In genomic region chr5:178081571-178082244, GRCh38 we compare ENCODE assay signal across 25 cellular contexts. TPM values are rescaled to one million over a fixed set of nuclear protein-coding genes. Genes with fewer than 3 reads are reported as not detected.
DNase-seq lines count a peak whose midpoint lies in the region; ATAC-seq, FAIRE-seq and TF ChIP-seq lines count a peak whose summit lies in the region.
"Had no signal": no experiment of that assay in that cellular context is flagged by ENCODE, and none has a peak within 500 bp of the region (broad histone marks: within the 10 kb centered on the region; RNA-seq: fewer than 3 reads in every experiment).

No MANE protein-coding gene starts in this region.

- H3K4me2 ChIP-seq in H9 (ENCODE audit: insufficient read depth, insufficient read length, low read length), result no peak overlapping the region
- H3K4me2 ChIP-seq in K562 (ENCODE audit: insufficient read depth, low read length), result peak overlapping the region; percentile 10
- no peak overlapping the region for H3K4me2 ChIP-seq in neuronal stem cell (ENCODE audit: insufficient read depth, low read length, poor library complexity, severe bottlenecking)
- no peak overlapping the region for H3K4me2 ChIP-seq in HepG2 (ENCODE audit: low read depth, low read length)
- H3K4me2 ChIP-seq: A549 had no signal

- H3K27ac Mint-ChIP-seq in CD4-positive, CD25-positive, alpha-beta regulatory T cell, result peak overlapping the region in 2 of 3 donors; percentile 63 to 71
- H3K27ac Mint-ChIP-seq in H9, result peak overlapping the region in 1 of 3 experiments; percentile 34; a peak in 1 of 7 replicates
- H3K27ac Mint-ChIP-seq: CD4-positive, alpha-beta T cell had no signal

- intact Hi-C loops in K562 (cut with micrococcal nuclease), result no loop called here
- intact Hi-C loops in mucosa of descending colon (cut with DNase I, micrococcal nuclease), result no loop called here
- intact Hi-C loops in HepG2 (cut with micrococcal nuclease; ENCODE audit: unreplicated experiment), result no loop called here

- H4K91ac ChIP-seq in H9 (ENCODE audit: insufficient read length, low read depth, low read length) (no peak overlapping the region), neuronal stem cell (ENCODE audit: low read depth, low read length, poor library complexity) (no peak overlapping the region)

- FAIRE-seq in K562 (lab: Jason Lieb, UNC), result peak; percentile 35
- no peak for FAIRE-seq in HepG2 (lab: Jason Lieb, UNC)
- FAIRE-seq: A549, GM12878 had no signal

- H4K20me1 ChIP-seq in H9 (ENCODE audit: control insufficient read depth, insufficient read depth, insufficient read length) (no peaks in the 10 kb centered on the region), K562 (replicated peaks; ENCODE audit: control insufficient read depth, insufficient read depth, low read length) (no peaks in the 10 kb centered on the region), HepG2 (ENCODE audit: insufficient read depth, low read length) (no peaks in the 10 kb centered on the region)

- TF ChIP-seq RAD21 in K562 (CRISPR knock-in tag; conservative IDR thresholded peaks at IDR 0.05 in 1 of 2, IDR thresholded peaks at IDR 0.05 in 1 of 2) (no peak), HepG2 (CRISPR knock-in tag; IDR thresholded peaks at IDR 0.05) (no peak)

- no peaks in the 10 kb centered on the region for H3K79me1 ChIP-seq in H9 (ENCODE audit: insufficient read depth, low read depth, low read length, poor library complexity, severe bottlenecking)
- no peaks in the 10 kb centered on the region for H3K79me1 ChIP-seq in neuronal stem cell (ENCODE audit: low read depth, low read length)

- no peak overlapping the region for H4K5ac ChIP-seq in H9 (ENCODE audit: insufficient read length, low read depth, low read length)

- H2BK12ac ChIP-seq in H9 (ENCODE audit: insufficient read length, low read depth, low read length) (no peak overlapping the region), neuronal stem cell (ENCODE audit: low read length) (no peak overlapping the region)

- H3K23me2 ChIP-seq in H9 (ENCODE audit: insufficient read length, low read depth, low read length, poor library complexity, severe bottlenecking), result no peaks in the 10 kb centered on the region

- H2BK120ac ChIP-seq in H9 (ENCODE audit: low read depth, low read length, poor library complexity, severe bottlenecking), result no peak overlapping the region
- H2BK120ac ChIP-seq in neuronal stem cell (ENCODE audit: low read depth, low read length), result no peak overlapping the region

- H3T11ph ChIP-seq in H9 (ENCODE audit: low read length), result no peak overlapping the region

- H3K14ac ChIP-seq in H9 (ENCODE audit: insufficient read depth, low read length) (no peak overlapping the region), neuronal stem cell (ENCODE audit: low read length) (no peak overlapping the region)

- H3K27me3 ChIP-seq in CD4-positive, CD25-positive, alpha-beta regulatory T cell (ENCODE audit: control insufficient read depth, insufficient read depth, low read length), result no peaks in the 10 kb centered on the region
- H3K27me3 ChIP-seq in H9 (ENCODE audit: insufficient read depth, low read length), result no peaks in the 10 kb centered on the region
- H3K27me3 ChIP-seq in K562 (ENCODE audit: control insufficient read depth in 2 of 2, insufficient read depth in 2 of 2, low read length in 2 of 2), result peaks cover 2 to 14% of the 10 kb centered on the region in 2 experiments; a peak in 2 of 5 replicates
- peaks cover 0 to 30% (median 0%) of the 10 kb centered on the region in 3 experiments for H3K27me3 ChIP-seq in neuronal stem cell (ENCODE audit: control insufficient read depth in 3 of 3, insufficient read depth in 3 of 3, low read depth in 1 of 3, low read length in 3 of 3)
- peaks cover 1 to 25% of the 10 kb centered on the region in 2 experiments; a peak in 3 of 5 replicates for H3K27me3 ChIP-seq in HepG2 (ENCODE audit: control insufficient read depth in 1 of 2, insufficient read depth in 2 of 2, low read length in 2 of 2)
- H3K27me3 ChIP-seq: BE2C, MG63, Peyer's patch had no signal

- H3K9me3 ChIP-seq in CD4-positive, CD25-positive, alpha-beta regulatory T cell (ENCODE audit: control insufficient read depth in 2 of 2, low read length in 2 of 2), result no peaks in the 10 kb centered on the region
- H3K9me3 ChIP-seq in H9 (ENCODE audit: control insufficient read depth, low read depth, low read length), result no peaks in the 10 kb centered on the region
- no peaks in the 10 kb centered on the region for H3K9me3 ChIP-seq in K562 (replicated peaks; ENCODE audit: control insufficient read depth, insufficient read depth, low read depth, low read length)
- H3K9me3 ChIP-seq in neuronal stem cell (replicated peaks in 1 of 2; ENCODE audit: control insufficient read depth in 2 of 2, insufficient read depth in 1 of 2, low read depth in 1 of 2, low read length in 2 of 2), result no peaks in the 10 kb centered on the region
- H3K9me3 ChIP-seq in mucosa of descending colon, result no peaks in the 10 kb centered on the region
- H3K9me3 ChIP-seq in HepG2 (ENCODE audit: low read length), result no peaks in the 10 kb centered on the region
- H3K9me3 ChIP-seq: A549, BE2C, Caco-2, MG63, Peyer's patch had no signal

- BruUV-seq in K562 (replicated peaks; lab: Mats Ljungman, UMichigan), result no TSS peak
- BruUV-seq in HepG2 (replicated peaks; lab: Mats Ljungman, UMichigan), result no TSS peak

- H3K4me1 ChIP-seq in CD4-positive, CD25-positive, alpha-beta regulatory T cell (ENCODE audit: control insufficient read depth, insufficient read depth, low read length, poor library complexity, severe bottlenecking), result no peaks in the 10 kb centered on the region
- H3K4me1 ChIP-seq in H9 (ENCODE audit: insufficient read depth, low read length) (no peaks in the 10 kb centered on the region; the same call in 1 of the 2 replicates), K562 (replicated peaks in 1 of 2; ENCODE audit: control insufficient read depth in 2 of 2, insufficient read depth in 2 of 2, low read length in 2 of 2) (peaks cover 15 to 16% of the 10 kb centered on the region in 2 experiments; a peak in 4 of 5 replicates), neuronal stem cell (ENCODE audit: control insufficient read depth in 2 of 2, insufficient read depth in 1 of 2, low read depth in 1 of 2, low read length in 2 of 2) (no peaks in the 10 kb centered on the region), mucosa of descending colon (ENCODE audit: low read depth) (no peaks in the 10 kb centered on the region), HepG2 (ENCODE audit: insufficient read depth, low read length) (no peaks in the 10 kb centered on the region)
- H3K4me1 ChIP-seq: A549, BE2C, Caco-2, Peyer's patch had no signal

- H2BK5ac ChIP-seq in H9 (ENCODE audit: insufficient read length, low read length) (no peak overlapping the region), neuronal stem cell (ENCODE audit: low read length) (no peak overlapping the region)

- no peak overlapping the region for H3K23ac ChIP-seq in H9 (ENCODE audit: insufficient read length, low read depth, low read length)
- H3K23ac ChIP-seq in neuronal stem cell (ENCODE audit: low read depth, low read length, poor library complexity), result peak overlapping the region; percentile 55

- no peak overlapping the region for H3K18ac ChIP-seq in H9 (ENCODE audit: insufficient read length, low read depth, low read length)
- no peak overlapping the region for H3K18ac ChIP-seq in neuronal stem cell (ENCODE audit: low read length)

- no peak overlapping the region for H2AK5ac ChIP-seq in H9 (ENCODE audit: insufficient read length, low read length)
- no peak overlapping the region for H2AK5ac ChIP-seq in neuronal stem cell (ENCODE audit: low read depth, low read length)

- H3K9me3 Mint-ChIP-seq in CD4-positive, CD25-positive, alpha-beta regulatory T cell, result no peaks in the 10 kb centered on the region
- no peaks in the 10 kb centered on the region for H3K9me3 Mint-ChIP-seq in H9
- H3K9me3 Mint-ChIP-seq: CD4-positive, alpha-beta T cell had no signal

- no peak overlapping the region for H2BK20ac ChIP-seq in H9 (ENCODE audit: low read depth, low read length, poor library complexity, severe bottlenecking)

- no peak for DNase-seq in CD4-positive, CD25-positive, alpha-beta regulatory T cell
- DNase-seq in H9 (peak; percentile 46), K562 (ENCODE audit: extremely low read depth in 1 of 4, low spot score in 3 of 4) (peak in 3 of 4 experiments; percentile 35 to 45 (median 37)), neuronal stem cell (ENCODE audit: low spot score) (no peak), mucosa of descending colon (no peak), HepG2 (ENCODE audit: low spot score) (no peak)
- DNase-seq in activated effector memory CD4-positive, alpha-beta T cell treated with Interleukin-2 at 50 U/mL for 16 hours, result no peak
- DNase-seq: BE2C; Caco-2; CD4-positive, alpha-beta T cell; DMS 273 treated with DMSO at 0.1 percent for 48 hours; DMS79 treated with DMSO at 0.1 percent for 48 hours; GM23248; Kasumi-1; MG63; NCI-H1436; NCI-H187 treated with DMSO at 0.1 percent for 48 hours; NCI-H2107; NCI-H510A treated with DMSO at 0.1 percent for 48 hours; NCI-H774; NK-92 treated with Interleukin-12 subunit alpha and Interleukin-12 subunit beta, amount 100 ng/mL, for 24 hours; Peyer's patch had no signal

- TF ChIP-seq EP300 in K562 (IDR thresholded peaks at IDR 0.05; ENCODE audit: low read length) (no peak), HepG2 (IDR thresholded peaks at IDR 0.05; ENCODE audit: low read depth in 2 of 2, low read length in 2 of 2) (no peak), HepG2 (CRISPR knock-in tag; IDR thresholded peaks at IDR 0.05; ENCODE audit: borderline replicate concordance) (no peak)

- no peak overlapping the region for H4K8ac ChIP-seq in H9 (replicated peaks; ENCODE audit: insufficient read length, low read depth, low read length)
- no peak overlapping the region for H4K8ac ChIP-seq in neuronal stem cell (ENCODE audit: low read depth, low read length)

- H3K9ac ChIP-seq in H9 (ENCODE audit: extremely low read depth, insufficient read length, low read length) (no peak overlapping the region), K562 (ENCODE audit: insufficient read depth in 1 of 2, low read depth in 2 of 2, low read length in 2 of 2) (peak overlapping the region in 1 of 2 experiments; percentile 65; a peak in 1 of 4 replicates), neuronal stem cell (ENCODE audit: low read depth, low read length, poor library complexity) (no peak overlapping the region), HepG2 (ENCODE audit: insufficient read depth, low read depth, low read length) (no peak overlapping the region)
- H3K9ac ChIP-seq: GM23248 had no signal

- H2AFZ ChIP-seq in H9 (ENCODE audit: low read length), result no peak overlapping the region
- H2AFZ ChIP-seq in K562 (ENCODE audit: low read depth, low read length), result peak overlapping the region; percentile 44; the same call in 1 of the 2 replicates
- no peak overlapping the region for H2AFZ ChIP-seq in neuronal stem cell (ENCODE audit: low read length)
- H2AFZ ChIP-seq in HepG2 (ENCODE audit: low read length), result no peak overlapping the region
- H2AFZ ChIP-seq: GM23248 had no signal

- no peak for TF ChIP-seq POLR2A in K562 (conservative IDR thresholded peaks at IDR 0.05)
- TF ChIP-seq POLR2A in HepG2 (IDR thresholded peaks at IDR 0.05; ENCODE audit: insufficient read depth in 1 of 2, low read depth in 2 of 2, low read length in 2 of 2), result no peak

- H3K36me3 Mint-ChIP-seq in CD4-positive, CD25-positive, alpha-beta regulatory T cell, result no peaks in the 10 kb centered on the region
- no peaks in the 10 kb centered on the region for H3K36me3 Mint-ChIP-seq in H9 (ENCODE audit: insufficient read depth in 1 of 3, low read depth in 3 of 3)

- peaks cover 20% of the 10 kb centered on the region for H3K27me3 Mint-ChIP-seq in CD4-positive, CD25-positive, alpha-beta regulatory T cell
- H3K27me3 Mint-ChIP-seq in H9 (ENCODE audit: low read depth), result peaks cover 2% of the 10 kb centered on the region; the same call in 1 of the 2 replicates

- POLR2A ChIA-PET in K562 (lab: Yijun Ruan, JAX) (interaction anchor here (0.6 to 1.0 kb wide), 3 partner anchors 8 to 1145 kb away, joined by 3 read pairs; no protein-coding TSS in a partner anchor), HepG2 (lab: Yijun Ruan, JAX) (no interaction called here)

- H3K4ac ChIP-seq in H9 (ENCODE audit: low read depth, low read length), result no peak overlapping the region
- H3K4ac ChIP-seq in neuronal stem cell (ENCODE audit: low read length), result no peak overlapping the region

- H2BK15ac ChIP-seq in H9 (ENCODE audit: low read depth, low read length) (no peak overlapping the region), neuronal stem cell (ENCODE audit: low read length) (no peak overlapping the region)

- H3K4me3 Mint-ChIP-seq in CD4-positive, CD25-positive, alpha-beta regulatory T cell, result no peak overlapping the region
- no peak overlapping the region for H3K4me3 Mint-ChIP-seq in H9
- H3K4me3 Mint-ChIP-seq: CD4-positive, alpha-beta T cell had no signal

- H3K9me1 ChIP-seq in K562 (ENCODE audit: control insufficient read depth, insufficient read depth, low read length), result no peaks in the 10 kb centered on the region

- WGBS in H9 (ENCODE audit: extremely low coverage, insufficient read length, low lambda C conversion rate), result no CpG with 5 or more reads among the region's 12 CpGs
- WGBS in K562 (ENCODE audit: insufficient coverage, low coverage, missing lambda C conversion rate), result 2% methylated on average over 9 of the region's 12 CpGs
- WGBS in neuronal stem cell (ENCODE audit: extremely low coverage in 2 of 2, insufficient read length in 2 of 2, insufficient replicate concordance in 1 of 2), 2 donors, result no CpG with 5 or more reads among the region's 12 CpGs
- WGBS in HepG2 (ENCODE audit: low lambda C conversion rate), result 27% methylated on average over 12 of the region's 12 CpGs

- H3K56ac ChIP-seq in H9 (ENCODE audit: insufficient read length, low read depth, low read length), result no peak overlapping the region

- no peaks in the 10 kb centered on the region for H3K79me2 ChIP-seq in H9 (ENCODE audit: insufficient read depth, low read length)
- no peaks in the 10 kb centered on the region for H3K79me2 ChIP-seq in K562 (ENCODE audit: control insufficient read depth, insufficient read depth, low read length)
- H3K79me2 ChIP-seq in HepG2 (ENCODE audit: insufficient read depth, low read length), result no peaks in the 10 kb centered on the region

- in situ Hi-C loops in K562 (cut with MboI), result no loop called here
- in situ Hi-C loops in HepG2 (cut with HindIII; ENCODE audit: extremely low pct_ligation_motif_present, low pct_unique_long_range_greater_than_20kb), result no loop called here

- TF ChIP-seq CTCF in H9 (conservative IDR thresholded peaks at IDR 0.05), result no peak
- TF ChIP-seq CTCF in K562 (IDR thresholded peaks at IDR 0.05 in 2 of 3, conservative IDR thresholded peaks at IDR 0.05 in 1 of 3; ENCODE audit: insufficient read depth in 2 of 3, low read depth in 1 of 3, low read length in 3 of 3), result no peak
- no peak for TF ChIP-seq CTCF in mucosa of descending colon (IDR thresholded peaks at IDR 0.05)
- TF ChIP-seq CTCF in HepG2 (CRISPR knock-in tag; IDR thresholded peaks at IDR 0.05), result no peak

- CTCF ChIA-PET in K562 (lab: Yijun Ruan, JAX; ENCODE audit: low intra/inter-chr PET ratio), result interaction anchor here (0.7 kb wide), 1 partner anchor 63 kb away, joined by 3 read pairs; no protein-coding TSS in a partner anchor
- CTCF ChIA-PET in HepG2 (lab: Yijun Ruan, JAX; ENCODE audit: low intra/inter-chr PET ratio, low total read pairs), result no interaction called here

- H3K4me3 ChIP-seq in CD4-positive, CD25-positive, alpha-beta regulatory T cell (ENCODE audit: low read depth, low read length), result no peak overlapping the region
- H3K4me3 ChIP-seq in K562 (no peak overlapping the region), neuronal stem cell (ENCODE audit: low read length in 2 of 2) (no peak overlapping the region), mucosa of descending colon (no peak overlapping the region), HepG2 (replicated peaks in 1 of 3; ENCODE audit: insufficient read depth in 1 of 3, low read depth in 2 of 3, low read length in 3 of 3) (no peak overlapping the region)
- H3K4me3 ChIP-seq: A549, GM12878, GM23248, MG63, Peyer's patch had no signal

- no peak overlapping the region for H3K27ac ChIP-seq in CD4-positive, CD25-positive, alpha-beta regulatory T cell (ENCODE audit: insufficient read depth, low read length, poor library complexity, severe bottlenecking)
- H3K27ac ChIP-seq in H9 (ENCODE audit: insufficient read length, low read depth, low read length) (no peak overlapping the region), K562 (ENCODE audit: extremely low read depth, low read depth, low read length) (no peak overlapping the region), neuronal stem cell (replicated peaks; ENCODE audit: low read length) (no peak overlapping the region), HepG2 (ENCODE audit: extremely low read length, insufficient read depth, low read length) (no peak overlapping the region)
- H3K27ac ChIP-seq: A549, GM23248, Peyer's patch had no signal

- H3K4me1 Mint-ChIP-seq in CD4-positive, CD25-positive, alpha-beta regulatory T cell, result peaks cover 0 to 3% (median 0%) of the 10 kb centered on the region in 4 donors
- H3K4me1 Mint-ChIP-seq in H9, result peaks cover 12 to 16% of the 10 kb centered on the region in 2 experiments

- ATAC-seq in CD4-positive, CD25-positive, alpha-beta regulatory T cell (ENCODE audit: low read depth in 2 of 2), result no peak
- ATAC-seq in K562 (peak; percentile 67), mucosa of descending colon (no peak), GM21381 (IDR thresholded peaks at IDR 0.05; ENCODE audit: unreplicated experiment) (no peak), HepG2 (no peak)
- ATAC-seq: A549, GM12878 had no signal

- H3K36me3 ChIP-seq in CD4-positive, CD25-positive, alpha-beta regulatory T cell (ENCODE audit: control insufficient read depth, insufficient read depth, low read length), result no peaks in the 10 kb centered on the region
- H3K36me3 ChIP-seq in K562 (ENCODE audit: control insufficient read depth, insufficient read depth, low read length) (no peaks in the 10 kb centered on the region), neuronal stem cell (replicated peaks in 1 of 2; ENCODE audit: control insufficient read depth in 2 of 2, insufficient read depth in 2 of 2, low read length in 2 of 2) (no peaks in the 10 kb centered on the region), mucosa of descending colon (ENCODE audit: low read depth) (no peaks in the 10 kb centered on the region), HepG2 (replicated peaks in 1 of 2; ENCODE audit: control insufficient read depth in 1 of 2, insufficient read depth in 2 of 2, low read length in 2 of 2) (no peaks in the 10 kb centered on the region)
- H3K36me3 ChIP-seq: BE2C, MG63, Peyer's patch had no signal

RNA-seq across cellular contexts. Expression of gene N4BP3, which starts 31.6 kb away (rescaled TPM):
- total RNA-seq in CD4-positive, CD25-positive, alpha-beta regulatory T cell, result 2.5 TPM
- under 1 TPM; 0.07 to 0.41 (median 0.34) TPM for polyA plus RNA-seq in CD4-positive, CD25-positive, alpha-beta regulatory T cell
- total RNA-seq in H9 (2021), result 32.1 and 32.4 TPM in 2 replicates
- total RNA-seq in K562 (2011; cell fraction: chromatin; rRNA removed; ENCODE audit: low replicate concordance), result 7.7 and 21.3 TPM in 2 replicates
- 14.7 and 14.9 TPM in 2 replicates for total RNA-seq in K562 (2011; cell fraction: nucleolus; rRNA removed)
- 10.3 and 11.8 TPM in 2 replicates for total RNA-seq in K562 (2011; cell fraction: nucleoplasm; rRNA removed)
- 6.4 and 7.1 TPM in 2 replicates for total RNA-seq in K562 (2014; rRNA removed)
- 0.73 and 1.2 TPM in 2 replicates for total RNA-seq in K562 (2014; rRNA removed; fragmentation: Illumina TruSeq; extraction: Trizol)
- total RNA-seq in K562 (2015; rRNA removed; fragmentation: Illumina TruSeq; extraction: Trizol), result 2.4 TPM in 2 replicates
- 6.6 and 7.0 TPM in 2 replicates for total RNA-seq in K562 (2021)
- 3.4 and 3.5 TPM in 2 replicates for polyA plus RNA-seq in K562 (2011; rRNA removed)
- polyA plus RNA-seq in K562 (2011; cell fraction: cytosol; rRNA removed), result 3.6 and 8.3 TPM in 2 replicates
- 7.7 and 13.0 TPM in 2 replicates for polyA plus RNA-seq in K562 (2011; cell fraction: nucleus; rRNA removed)
- 3.4 and 4.5 TPM in 2 replicates for polyA plus RNA-seq in K562 (2012)
- polyA plus RNA-seq in K562 (2014; fragmentation: Illumina TruSeq; extraction: Trizol), result 1.8 and 3.2 TPM in 2 replicates
- under 1 TPM; 0.06 to 0.10 TPM for polyA plus RNA-seq in K562 (2014; fragmentation: Nextera tagmentation; extraction: Ambion mirVana)
- 4.0 and 4.7 TPM in 2 replicates for polyA plus RNA-seq in K562 (2014; rRNA removed)
- 1.9 and 3.2 TPM in 2 replicates for polyA minus RNA-seq in K562 (2011; rRNA and poly(A)+ RNA removed)
- 4.7 and 5.6 TPM in 2 replicates for polyA minus RNA-seq in K562 (2011; cell fraction: cytosol; rRNA and poly(A)+ RNA removed)
- 7.0 and 7.4 TPM in 2 replicates for polyA minus RNA-seq in K562 (2011; cell fraction: nucleus; rRNA and poly(A)+ RNA removed)
- polyA plus RNA-seq in neuronal stem cell (2013, experiment 1 of 2), result 2.4 TPM
- polyA plus RNA-seq in neuronal stem cell (2013, experiment 2 of 2), result 2.5 TPM
- 1 to 10 TPM in 2 of 3 donors, under 1 TPM in 1; 0.82 to 4.0 (median 1.7) TPM for total RNA-seq in mucosa of descending colon
- total RNA-seq in HepG2 (2016; rRNA removed; fragmentation: Illumina TruSeq; extraction: Trizol), result not detected in 2 replicates
- not detected in 2 replicates for total RNA-seq in HepG2 (2016; cell fraction: cytosol; rRNA removed; fragmentation: Illumina TruSeq; extraction: Trizol; ENCODE audit: low read depth)
- 0.02 TPM in 1 of 2 replicates, not detected in the other for total RNA-seq in HepG2 (2016; cell fraction: insoluble cytoplasmic fraction; rRNA removed; fragmentation: Illumina TruSeq; extraction: Trizol)
- total RNA-seq in HepG2 (2016; cell fraction: membrane; rRNA removed; fragmentation: Illumina TruSeq; extraction: Trizol), result 0.03 TPM in 1 of 2 replicates, not detected in the other
- not detected in 2 replicates for total RNA-seq in HepG2 (2016; cell fraction: nucleus; rRNA removed; fragmentation: Illumina TruSeq; extraction: Trizol)
- polyA plus RNA-seq in HepG2 (2011; rRNA removed), result 0.13 and 0.17 TPM in 2 replicates
- 0.10 and 0.12 TPM in 2 replicates for polyA plus RNA-seq in HepG2 (2011; cell fraction: cytosol; rRNA removed)
- 0.42 and 0.43 TPM in 2 replicates for polyA plus RNA-seq in HepG2 (2011; cell fraction: nucleus; rRNA removed)
- polyA plus RNA-seq in HepG2 (2012), result 0.05 and 0.11 TPM in 2 replicates
- polyA plus RNA-seq in HepG2 (2016; cell fraction: cytosol; fragmentation: Illumina TruSeq; extraction: Trizol; ENCODE audit: low read depth), result not detected in 2 replicates
- polyA plus RNA-seq in HepG2 (2016; cell fraction: insoluble cytoplasmic fraction; fragmentation: Illumina TruSeq; extraction: Trizol; ENCODE audit: low read depth), result not detected in 2 replicates
- not detected in 2 replicates for polyA plus RNA-seq in HepG2 (2016; cell fraction: membrane; fragmentation: Illumina TruSeq; extraction: Trizol; ENCODE audit: low read depth)
- polyA plus RNA-seq in HepG2 (2016; cell fraction: nucleus; fragmentation: Illumina TruSeq; extraction: Trizol; ENCODE audit: insufficient read depth, low read depth), result not detected in 2 replicates
- polyA minus RNA-seq in HepG2 (2011; rRNA and poly(A)+ RNA removed; ENCODE audit: low replicate concordance), result 0.54 and 1.4 TPM in 2 replicates
- 0.20 TPM in 1 of 2 replicates, not detected in the other for polyA minus RNA-seq in HepG2 (2011; cell fraction: cytosol; rRNA and poly(A)+ RNA removed)
- 0.26 and 0.62 TPM in 2 replicates for polyA minus RNA-seq in HepG2 (2011; cell fraction: nucleus; rRNA and poly(A)+ RNA removed)

RNA-seq across cellular contexts. Expression of gene RMND5B, which starts 49.1 kb away (rescaled TPM):
- 22.0 TPM for total RNA-seq in CD4-positive, CD25-positive, alpha-beta regulatory T cell
- 10 to 100 TPM; 32.8 to 39.9 (median 35.7) TPM for polyA plus RNA-seq in CD4-positive, CD25-positive, alpha-beta regulatory T cell
- total RNA-seq in H9 (2021) (81.3 and 86.4 TPM in 2 replicates), K562 (2014; rRNA removed) (37.0 and 39.0 TPM in 2 replicates), K562 (2014; rRNA removed; fragmentation: Illumina TruSeq; extraction: Trizol) (16.9 and 21.1 TPM in 2 replicates), K562 (2015; rRNA removed; fragmentation: Illumina TruSeq; extraction: Trizol) (19.2 and 20.3 TPM in 2 replicates), K562 (2021) (53.6 and 54.8 TPM in 2 replicates), mucosa of descending colon (10 to 100 TPM; 34.9 to 54.2 (median 40.8) TPM), HepG2 (2016; rRNA removed; fragmentation: Illumina TruSeq; extraction: Trizol) (17.0 and 20.4 TPM in 2 replicates)
- total RNA-seq in K562 (2011; cell fraction: chromatin; rRNA removed; ENCODE audit: low replicate concordance), result 123 and 227 TPM in 2 replicates
- total RNA-seq in K562 (2011; cell fraction: nucleolus; rRNA removed), result 112 and 125 TPM in 2 replicates
- total RNA-seq in K562 (2011; cell fraction: nucleoplasm; rRNA removed), result 135 and 197 TPM in 2 replicates
- polyA plus RNA-seq in K562 (2011; rRNA removed) (54.3 and 57.0 TPM in 2 replicates), K562 (2014; fragmentation: Illumina TruSeq; extraction: Trizol) (28.3 and 36.1 TPM in 2 replicates), K562 (2014; fragmentation: Nextera tagmentation; extraction: Ambion mirVana) (1 to 10 TPM; 2.6 to 4.4 TPM), K562 (2014; rRNA removed) (44.3 and 45.0 TPM in 2 replicates), HepG2 (2011; rRNA removed) (18.6 and 22.3 TPM in 2 replicates)
- polyA plus RNA-seq in K562 (2011; cell fraction: cytosol; rRNA removed), result 52.6 and 79.7 TPM in 2 replicates
- polyA plus RNA-seq in K562 (2011; cell fraction: nucleus; rRNA removed), result 95.5 and 159 TPM in 2 replicates
- 47.6 and 49.2 TPM in 2 replicates for polyA plus RNA-seq in K562 (2012)
- polyA minus RNA-seq in K562 (2011; rRNA and poly(A)+ RNA removed), result 39.4 and 55.6 TPM in 2 replicates
- polyA minus RNA-seq in K562 (2011; cell fraction: cytosol; rRNA and poly(A)+ RNA removed), result 23.1 and 24.5 TPM in 2 replicates
- polyA minus RNA-seq in K562 (2011; cell fraction: nucleus; rRNA and poly(A)+ RNA removed), result 43.0 and 45.6 TPM in 2 replicates
- polyA plus RNA-seq in neuronal stem cell (2013, experiment 1 of 2), result 19.2 TPM
- polyA plus RNA-seq in neuronal stem cell (2013, experiment 2 of 2), result 19.2 TPM
- 16.0 and 16.6 TPM in 2 replicates for total RNA-seq in HepG2 (2016; cell fraction: cytosol; rRNA removed; fragmentation: Illumina TruSeq; extraction: Trizol; ENCODE audit: low read depth)
- total RNA-seq in HepG2 (2016; cell fraction: insoluble cytoplasmic fraction; rRNA removed; fragmentation: Illumina TruSeq; extraction: Trizol), result 15.7 and 18.0 TPM in 2 replicates
- 32.2 and 33.7 TPM in 2 replicates for total RNA-seq in HepG2 (2016; cell fraction: membrane; rRNA removed; fragmentation: Illumina TruSeq; extraction: Trizol)
- total RNA-seq in HepG2 (2016; cell fraction: nucleus; rRNA removed; fragmentation: Illumina TruSeq; extraction: Trizol), result 12.1 and 14.2 TPM in 2 replicates
- 18.4 and 22.2 TPM in 2 replicates for polyA plus RNA-seq in HepG2 (2011; cell fraction: cytosol; rRNA removed)
- 33.6 and 34.2 TPM in 2 replicates for polyA plus RNA-seq in HepG2 (2011; cell fraction: nucleus; rRNA removed)
- 12.9 and 13.4 TPM in 2 replicates for polyA plus RNA-seq in HepG2 (2012)
- 23.3 and 26.2 TPM in 2 replicates for polyA plus RNA-seq in HepG2 (2016; cell fraction: cytosol; fragmentation: Illumina TruSeq; extraction: Trizol; ENCODE audit: low read depth)
- 18.6 and 21.5 TPM in 2 replicates for polyA plus RNA-seq in HepG2 (2016; cell fraction: insoluble cytoplasmic fraction; fragmentation: Illumina TruSeq; extraction: Trizol; ENCODE audit: low read depth)
- polyA plus RNA-seq in HepG2 (2016; cell fraction: membrane; fragmentation: Illumina TruSeq; extraction: Trizol; ENCODE audit: low read depth), result 30.9 and 32.3 TPM in 2 replicates
- polyA plus RNA-seq in HepG2 (2016; cell fraction: nucleus; fragmentation: Illumina TruSeq; extraction: Trizol; ENCODE audit: insufficient read depth, low read depth), result 26.3 TPM in 2 replicates
- polyA minus RNA-seq in HepG2 (2011; rRNA and poly(A)+ RNA removed; ENCODE audit: low replicate concordance), result 27.9 and 70.3 TPM in 2 replicates
- polyA minus RNA-seq in HepG2 (2011; cell fraction: cytosol; rRNA and poly(A)+ RNA removed), result 6.7 and 11.7 TPM in 2 replicates
- 15.2 and 20.8 TPM in 2 replicates for polyA minus RNA-seq in HepG2 (2011; cell fraction: nucleus; rRNA and poly(A)+ RNA removed)

Comparison
In these comparisons a context has a peak if more than half of its experiments do, and no peak if none do; other contexts are left out.
1. DNase-seq: peak in H9 (single experiment) and K562 (3 of 4); none in CD4-positive, CD25-positive, alpha-beta regulatory T cell (0 of 3), neuronal stem cell (single experiment), mucosa of descending colon (0 of 3), activated effector memory CD4-positive, alpha-beta T cell treated with Interleukin-2 at 50 U/mL for 16 hours (single experiment) and HepG2 (single experiment).